In the genomic region with DNA sequence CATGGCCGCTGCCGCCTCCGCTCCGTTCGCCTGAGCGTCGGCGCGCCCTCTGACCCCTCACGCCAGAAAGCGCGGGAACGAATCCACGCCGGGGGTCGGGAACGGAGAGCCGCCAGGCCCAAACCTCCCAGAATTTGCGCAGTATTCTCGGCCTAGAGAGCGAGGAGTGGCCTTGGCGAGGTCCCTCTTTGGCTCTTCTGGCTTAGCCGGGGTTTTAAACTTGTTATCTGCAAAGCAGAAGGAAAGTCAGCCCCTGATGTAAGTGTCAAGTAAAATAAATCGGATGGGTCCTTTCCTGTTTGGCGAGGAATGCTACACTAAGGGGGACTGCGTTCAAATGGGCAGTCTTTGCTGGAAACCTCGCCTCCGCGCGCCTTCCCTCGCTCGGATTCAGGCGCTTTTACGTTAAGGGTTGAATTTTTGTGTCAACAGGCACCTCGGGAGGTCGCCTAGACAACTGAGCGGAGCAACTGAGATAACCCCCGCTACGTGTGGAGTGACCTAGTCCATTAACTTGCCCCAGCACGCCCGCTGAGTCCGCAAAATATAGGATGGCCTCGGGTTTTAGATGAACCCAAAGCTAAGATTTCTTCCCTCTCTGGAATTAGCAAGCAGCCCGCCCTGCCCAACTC, we compare ENCODE assay signal across 1 cellular context.
TF ChIP-seq lines count a peak whose summit lies in the region.

No MANE protein-coding gene starts in this region.

TF ChIP-seq in HepG2, 621 proteins besides CTCF, POLR2A, EP300 and RAD21:
- TF ChIP-seq SP2 (CRISPR knock-in tag; IDR thresholded peaks at IDR 0.05), result no peak
- TF ChIP-seq ZNF543 (CRISPR knock-in tag; IDR thresholded peaks at IDR 0.05), result 0 out of 2 replicates have a peak, but pooled peaks have one; percentile 5
- TF ChIP-seq ZFP36L1 (CRISPR knock-in tag; IDR thresholded peaks at IDR 0.05), result no peak
- no peak for TF ChIP-seq ZNF713 (CRISPR knock-in tag; IDR thresholded peaks at IDR 0.05)
- no peak for TF ChIP-seq RNF2 (conservative IDR thresholded peaks at IDR 0.05; ENCODE audit: low read depth)
- TF ChIP-seq ZNF430 (CRISPR knock-in tag; IDR thresholded peaks at IDR 0.05), result no peak
